Comparison of ENCODE assay signal across 1 cellular context in the genomic region with DNA sequence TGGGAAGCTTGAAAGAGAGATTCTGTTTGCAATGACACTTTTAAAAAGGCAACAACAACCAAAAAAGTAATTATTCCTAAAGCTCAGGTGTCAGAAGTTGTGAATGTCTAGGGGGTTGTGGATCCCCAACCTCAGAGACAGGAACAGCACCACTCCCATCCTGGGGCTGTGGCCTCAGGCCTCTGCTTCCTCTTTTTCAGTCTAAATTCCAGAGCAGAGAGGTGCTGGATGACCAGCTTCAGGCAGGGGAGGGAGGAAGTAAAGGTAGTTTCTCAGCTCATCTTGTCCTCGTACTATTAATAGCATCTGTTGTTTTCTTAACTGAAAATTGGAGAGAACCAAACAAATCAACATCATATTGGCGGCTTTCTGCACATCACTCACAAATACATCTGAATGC.
TF ChIP-seq lines count a peak whose summit lies in the region.

No MANE protein-coding gene starts in this region.

TF ChIP-seq in SK-N-SH treated with all-trans-retinoic acid at 6 μM for 48 hours, 23 proteins besides CTCF, POLR2A, EP300 and RAD21 (continued from another document):
- no peak for TF ChIP-seq ISL1 (CRISPR knock-in tag; IDR thresholded peaks at IDR 0.05)
- TF ChIP-seq ESRRG (CRISPR knock-in tag; IDR thresholded peaks at IDR 0.05): no peak
- TF ChIP-seq ZC3H10 (CRISPR knock-in tag; IDR thresholded peaks at IDR 0.05): no peak
- TF ChIP-seq, protein P1, sequence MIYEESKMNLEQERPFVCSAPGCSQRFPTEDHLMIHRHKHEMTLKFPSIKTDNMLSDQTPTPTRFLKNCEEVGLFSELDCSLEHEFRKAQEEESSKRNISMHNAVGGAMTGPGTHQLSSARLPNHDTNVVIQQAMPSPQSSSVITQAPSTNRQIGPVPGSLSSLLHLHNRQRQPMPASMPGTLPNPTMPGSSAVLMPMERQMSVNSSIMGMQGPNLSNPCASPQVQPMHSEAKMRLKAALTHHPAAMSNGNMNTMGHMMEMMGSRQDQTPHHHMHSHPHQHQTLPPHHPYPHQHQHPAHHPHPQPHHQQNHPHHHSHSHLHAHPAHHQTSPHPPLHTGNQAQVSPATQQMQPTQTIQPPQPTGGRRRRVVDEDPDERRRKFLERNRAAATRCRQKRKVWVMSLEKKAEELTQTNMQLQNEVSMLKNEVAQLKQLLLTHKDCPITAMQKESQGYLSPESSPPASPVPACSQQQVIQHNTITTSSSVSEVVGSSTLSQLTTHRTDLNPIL (CRISPR knock-in tag; IDR thresholded peaks at IDR 0.05; ENCODE audit: low read depth): no peak
- no peak for TF ChIP-seq TCF4 (CRISPR knock-in tag; IDR thresholded peaks at IDR 0.05; ENCODE audit: borderline replicate concordance)
- TF ChIP-seq ZFP3 (CRISPR knock-in tag; IDR thresholded peaks at IDR 0.05): no peak
